1 cellular context compared by ENCODE assay signal in the genomic region with DNA sequence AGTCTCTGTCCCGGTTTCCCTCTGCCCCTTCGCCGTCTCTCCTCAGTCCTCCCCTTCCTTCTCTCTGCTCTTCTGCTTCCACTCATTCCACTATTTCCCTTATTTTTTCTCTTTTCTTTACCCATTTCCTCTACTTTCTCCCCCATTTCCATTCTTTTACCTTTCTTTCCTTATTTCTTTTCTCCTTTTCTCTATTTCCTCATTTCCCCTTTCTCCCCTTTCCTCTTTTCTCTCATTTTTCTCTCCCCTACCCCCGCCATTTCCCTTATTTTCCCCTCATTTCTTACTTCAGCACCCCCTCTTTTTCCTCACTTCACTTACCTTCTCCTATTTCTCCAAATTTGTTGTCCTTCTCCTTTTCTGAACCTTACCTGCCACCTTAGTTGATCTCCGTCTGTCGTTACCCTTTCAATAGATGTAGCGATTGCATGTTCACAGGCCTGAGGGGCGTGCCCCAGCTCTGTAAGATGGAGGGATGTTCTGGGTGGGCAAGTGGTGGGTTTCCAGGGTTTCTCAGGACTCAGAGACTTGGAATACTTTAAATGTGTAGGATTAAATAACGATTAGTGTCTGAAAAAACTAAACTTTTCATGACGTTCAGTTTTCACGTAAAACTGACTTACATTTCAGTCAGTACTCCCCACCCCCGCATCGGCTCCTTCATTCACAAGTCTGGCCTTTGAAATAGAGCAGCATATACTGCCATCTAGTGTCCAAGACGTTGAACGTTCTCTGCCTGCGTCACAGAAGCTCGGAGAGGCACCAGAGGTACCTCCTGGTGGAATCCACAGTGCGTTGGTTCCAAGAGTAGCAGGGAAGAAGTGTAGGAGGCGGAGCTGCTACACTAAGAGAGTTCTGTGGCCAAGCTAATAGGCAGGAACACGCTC.
TF ChIP-seq lines count a peak whose summit lies in the region.

No MANE protein-coding gene starts in this region.

TF ChIP-seq in neural cell, 6 proteins besides CTCF, POLR2A, EP300 and RAD21:
- TF ChIP-seq, protein P1, sequence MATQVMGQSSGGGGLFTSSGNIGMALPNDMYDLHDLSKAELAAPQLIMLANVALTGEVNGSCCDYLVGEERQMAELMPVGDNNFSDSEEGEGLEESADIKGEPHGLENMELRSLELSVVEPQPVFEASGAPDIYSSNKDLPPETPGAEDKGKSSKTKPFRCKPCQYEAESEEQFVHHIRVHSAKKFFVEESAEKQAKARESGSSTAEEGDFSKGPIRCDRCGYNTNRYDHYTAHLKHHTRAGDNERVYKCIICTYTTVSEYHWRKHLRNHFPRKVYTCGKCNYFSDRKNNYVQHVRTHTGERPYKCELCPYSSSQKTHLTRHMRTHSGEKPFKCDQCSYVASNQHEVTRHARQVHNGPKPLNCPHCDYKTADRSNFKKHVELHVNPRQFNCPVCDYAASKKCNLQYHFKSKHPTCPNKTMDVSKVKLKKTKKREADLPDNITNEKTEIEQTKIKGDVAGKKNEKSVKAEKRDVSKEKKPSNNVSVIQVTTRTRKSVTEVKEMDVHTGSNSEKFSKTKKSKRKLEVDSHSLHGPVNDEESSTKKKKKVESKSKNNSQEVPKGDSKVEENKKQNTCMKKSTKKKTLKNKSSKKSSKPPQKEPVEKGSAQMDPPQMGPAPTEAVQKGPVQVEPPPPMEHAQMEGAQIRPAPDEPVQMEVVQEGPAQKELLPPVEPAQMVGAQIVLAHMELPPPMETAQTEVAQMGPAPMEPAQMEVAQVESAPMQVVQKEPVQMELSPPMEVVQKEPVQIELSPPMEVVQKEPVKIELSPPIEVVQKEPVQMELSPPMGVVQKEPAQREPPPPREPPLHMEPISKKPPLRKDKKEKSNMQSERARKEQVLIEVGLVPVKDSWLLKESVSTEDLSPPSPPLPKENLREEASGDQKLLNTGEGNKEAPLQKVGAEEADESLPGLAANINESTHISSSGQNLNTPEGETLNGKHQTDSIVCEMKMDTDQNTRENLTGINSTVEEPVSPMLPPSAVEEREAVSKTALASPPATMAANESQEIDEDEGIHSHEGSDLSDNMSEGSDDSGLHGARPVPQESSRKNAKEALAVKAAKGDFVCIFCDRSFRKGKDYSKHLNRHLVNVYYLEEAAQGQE (IDR thresholded peaks at IDR 0.05; ENCODE audit: borderline replicate concordance): no peak
- peak; percentile 80 for TF ChIP-seq SMC3 (conservative IDR thresholded peaks at IDR 0.05; ENCODE audit: poor library complexity)
